ENCODE assay signal across 27 cellular contexts in the genomic region with DNA sequence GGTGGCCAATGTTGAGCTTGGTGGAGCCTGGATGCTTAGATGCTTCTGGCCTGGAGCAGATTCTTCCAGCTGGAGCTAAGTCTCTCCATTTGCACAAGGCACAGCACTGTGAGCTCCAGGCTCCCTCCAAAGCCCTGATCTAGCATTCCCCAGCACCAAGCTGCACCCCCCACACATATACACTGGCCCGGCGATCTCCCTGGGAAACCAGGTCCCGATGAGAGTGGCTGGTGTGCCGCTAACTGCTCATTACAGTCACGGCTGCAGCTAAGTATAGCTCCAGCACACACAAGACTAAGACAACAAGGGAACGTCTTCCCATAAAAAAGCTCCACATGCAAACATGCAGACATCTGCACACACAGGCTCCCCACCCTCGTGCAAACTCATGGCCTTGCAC. TPM values are rescaled to one million over a fixed set of nuclear protein-coding genes. Genes with fewer than 3 reads are reported as not detected.
DNase-seq lines count a peak whose midpoint lies in the region; ATAC-seq, FAIRE-seq and TF ChIP-seq lines count a peak whose summit lies in the region.
"Had no signal": no experiment of that assay in that cellular context is flagged by ENCODE, and none has a peak within 500 bp of the region (broad histone marks: within the 10 kb centered on the region; RNA-seq: fewer than 3 reads in every experiment).

No MANE protein-coding gene starts in this region.

- no peak for TF ChIP-seq CTCF in heart left ventricle (IDR thresholded peaks at IDR 0.05)
- TF ChIP-seq CTCF in left ventricle myocardium inferior (IDR thresholded peaks at IDR 0.05; ENCODE audit: borderline replicate concordance) = no peak
- TF ChIP-seq CTCF in HepG2 (CRISPR knock-in tag; IDR thresholded peaks at IDR 0.05) = no peak
- TF ChIP-seq CTCF in spleen (IDR thresholded peaks at IDR 0.05 in 8 of 11, conservative IDR thresholded peaks at IDR 0.05 in 3 of 11) = no peak

- H3K36me3 Mint-ChIP-seq in activated T-helper 17 cell treated with anti-CD3 and anti-CD28 coated beads, Interleukin-2, amount 50 U/mL, for 72 hours (ENCODE audit: low read depth) = no peaks in the 10 kb centered on the region

- CTCF ChIA-PET in HepG2 (lab: Yijun Ruan, JAX; ENCODE audit: low intra/inter-chr PET ratio, low total read pairs) = no interaction called here

- H3K36me3 ChIP-seq in heart left ventricle = no peaks in the 10 kb centered on the region
- H3K36me3 ChIP-seq in left ventricle myocardium inferior = no peaks in the 10 kb centered on the region
- H3K36me3 ChIP-seq in HepG2 (replicated peaks in 1 of 2; ENCODE audit: control insufficient read depth in 1 of 2, insufficient read depth in 2 of 2, low read length in 2 of 2) = no peaks in the 10 kb centered on the region
- H3K36me3 ChIP-seq in spleen = no peaks in the 10 kb centered on the region
- H3K36me3 ChIP-seq: HAP-1, MG63 had no signal

- no peak overlapping the region for H3K9ac ChIP-seq in HepG2 (ENCODE audit: insufficient read depth, low read depth, low read length)
- H3K9ac ChIP-seq: SK-N-SH had no signal

- DNase-seq in heart left ventricle = peak in 3 of 5 donors; percentile 0 to 50 (median 11)
- DNase-seq in left ventricle myocardium inferior = no peak
- DNase-seq in NCI-H69 (lab: John Stamatoyannopoulos, UW) = peak; percentile 19
- DNase-seq in HepG2 (ENCODE audit: low spot score) = no peak
- DNase-seq in spleen = peak; percentile 40
- DNase-seq in activated CD4-positive, alpha-beta T cell treated with anti-CD3 and anti-CD28 coated beads for 1 hour = no peak
- DNase-seq: COR-L47; DMS 273 treated with DMSO at 0.1 percent for 48 hours; DND-41; Kasumi-1; MG63; NCI-H1048; NCI-H2081; NCI-H226; NCI-H524 treated with DMSO at 0.1 percent for 48 hours; NK-92 treated with Interleukin-12 subunit alpha and Interleukin-12 subunit beta, amount 100 ng/mL, for 24 hours; SHP77 treated with DMSO at 0.1 percent for 48 hours; SK-N-SH had no signal

- no peak overlapping the region for H3K4me2 ChIP-seq in HepG2 (ENCODE audit: low read depth, low read length)
- H3K4me2 ChIP-seq: SK-N-SH had no signal

- no peak for TF ChIP-seq EP300 in HepG2 (IDR thresholded peaks at IDR 0.05; ENCODE audit: low read depth in 2 of 2, low read length in 2 of 2)
- no peak for TF ChIP-seq EP300 in HepG2 (CRISPR knock-in tag; IDR thresholded peaks at IDR 0.05; ENCODE audit: borderline replicate concordance)

- BruUV-seq in HepG2 (replicated peaks; lab: Mats Ljungman, UMichigan) = no TSS peak

- no peak overlapping the region for H3K27ac ChIP-seq in heart left ventricle
- no peak overlapping the region for H3K27ac ChIP-seq in left ventricle myocardium inferior (replicated peaks)
- H3K27ac ChIP-seq in HepG2 (ENCODE audit: extremely low read length, insufficient read depth, low read length) = no peak overlapping the region
- no peak overlapping the region for H3K27ac ChIP-seq in spleen
- H3K27ac ChIP-seq: C4-2B, HL-60 had no signal

- TF ChIP-seq POLR2A in heart left ventricle (IDR thresholded peaks at IDR 0.05) (no peak), HepG2 (IDR thresholded peaks at IDR 0.05; ENCODE audit: insufficient read depth in 1 of 2, low read depth in 2 of 2, low read length in 2 of 2) (no peak), spleen (IDR thresholded peaks at IDR 0.05) (no peak)

- H3K27ac Mint-ChIP-seq in activated T-helper 17 cell treated with anti-CD3 and anti-CD28 coated beads, Interleukin-2, amount 50 U/mL, for 72 hours = no peak overlapping the region

- H3K27me3 Mint-ChIP-seq in activated T-helper 17 cell treated with anti-CD3 and anti-CD28 coated beads, Interleukin-2, amount 50 U/mL, for 72 hours = peaks cover 23% of the 10 kb centered on the region

- no peaks in the 10 kb centered on the region for H3K9me3 ChIP-seq in heart left ventricle
- H3K9me3 ChIP-seq in left ventricle myocardium inferior (replicated peaks) = no peaks in the 10 kb centered on the region
- H3K9me3 ChIP-seq in HepG2 (ENCODE audit: low read length) = no peaks in the 10 kb centered on the region
- no peaks in the 10 kb centered on the region for H3K9me3 ChIP-seq in spleen
- H3K9me3 ChIP-seq: HAP-1, MG63, SK-N-SH had no signal

- H4K20me1 ChIP-seq in HepG2 (ENCODE audit: insufficient read depth, low read length) = no peaks in the 10 kb centered on the region

- H3K4me1 ChIP-seq in heart left ventricle (peaks cover 0 to 9% (median 0%) of the 10 kb centered on the region in 12 donors), left ventricle myocardium inferior (peaks cover 10% of the 10 kb centered on the region), HepG2 (ENCODE audit: insufficient read depth, low read length) (peaks cover 29% of the 10 kb centered on the region), spleen (no peaks in the 10 kb centered on the region)
- H3K4me1 ChIP-seq: HAP-1 had no signal

- in situ Hi-C loops in HepG2 (cut with HindIII; ENCODE audit: extremely low pct_ligation_motif_present, low pct_unique_long_range_greater_than_20kb) = no loop called here

- H3K27me3 ChIP-seq in heart left ventricle = no peaks in the 10 kb centered on the region
- H3K27me3 ChIP-seq in left ventricle myocardium inferior (ENCODE audit: low read depth) = peaks cover 28% of the 10 kb centered on the region
- H3K27me3 ChIP-seq in HepG2 (ENCODE audit: control insufficient read depth in 1 of 2, insufficient read depth in 2 of 2, low read length in 2 of 2) = peaks cover 4 to 15% of the 10 kb centered on the region in 2 experiments; a peak in 2 of 5 replicates
- H3K27me3 ChIP-seq in spleen (replicated peaks in 1 of 7) = peaks cover 0 to 39% (median 0%) of the 10 kb centered on the region in 7 donors
- H3K27me3 ChIP-seq: MG63 had no signal

- H2AFZ ChIP-seq in HepG2 (ENCODE audit: low read length) = no peak overlapping the region

- no peak overlapping the region for H3K4me3 Mint-ChIP-seq in activated T-helper 17 cell treated with anti-CD3 and anti-CD28 coated beads, Interleukin-2, amount 50 U/mL, for 72 hours

- TF ChIP-seq RAD21 in HepG2 (CRISPR knock-in tag; IDR thresholded peaks at IDR 0.05) = no peak

- no peaks in the 10 kb centered on the region for H3K79me2 ChIP-seq in HepG2 (ENCODE audit: insufficient read depth, low read length)

- ATAC-seq in heart left ventricle (no peak), HepG2 (peak; percentile 21), GM21526 (IDR thresholded peaks at IDR 0.05; ENCODE audit: low FRiP score, unreplicated experiment) (no peak)
- no peak for ATAC-seq in activated T-helper 17 cell treated with anti-CD3 and anti-CD28 coated beads, Interleukin-2, amount 50 U/mL, for 72 hours (replicated peaks)

- no peak overlapping the region for H3K4me3 ChIP-seq in heart left ventricle
- H3K4me3 ChIP-seq in left ventricle myocardium inferior = no peak overlapping the region
- H3K4me3 ChIP-seq in HepG2 (replicated peaks in 1 of 3; ENCODE audit: insufficient read depth in 1 of 3, low read depth in 2 of 3, low read length in 3 of 3) = no peak overlapping the region
- no peak overlapping the region for H3K4me3 ChIP-seq in spleen
- H3K4me3 ChIP-seq: HAP-1, MG63 had no signal

- WGBS in heart left ventricle, 4 donors = 72 to 80% (median 75%) methylated on average over 7 of the region's 7 CpGs
- WGBS in HepG2 (ENCODE audit: low lambda C conversion rate) = 28% methylated on average over 7 of the region's 7 CpGs
- WGBS in spleen, 5 donors = 72 to 90% (median 85%) methylated on average over 6 to 7 of the region's 7 CpGs

- POLR2A ChIA-PET in HepG2 (lab: Yijun Ruan, JAX) = no interaction called here

- intact Hi-C loops in heart left ventricle (cut with DNase I) (no loop called here), left ventricle myocardium inferior (cut with micrococcal nuclease) (no loop called here), HepG2 (cut with micrococcal nuclease; ENCODE audit: unreplicated experiment) (no loop called here), spleen (cut with DNase I; ENCODE audit: low total_unique reads) (no loop called here)

- H3K4me1 Mint-ChIP-seq in activated T-helper 17 cell treated with anti-CD3 and anti-CD28 coated beads, Interleukin-2, amount 50 U/mL, for 72 hours = no peaks in the 10 kb centered on the region

- no peaks in the 10 kb centered on the region for H3K9me3 Mint-ChIP-seq in activated T-helper 17 cell treated with anti-CD3 and anti-CD28 coated beads, Interleukin-2, amount 50 U/mL, for 72 hours

- no peak for FAIRE-seq in HepG2 (lab: Jason Lieb, UNC)
- FAIRE-seq: RCC 7860 had no signal

RNA-seq across cellular contexts. Expression of a gene that starts 17.6 kb away (rescaled TPM):
- under 1 TPM in 3 of 9 donors, not detected in 6; 0.02 to 0.25 (median 0.05) TPM for total RNA-seq in heart left ventricle
- not detected for polyA plus RNA-seq in heart left ventricle
- not detected for total RNA-seq in left ventricle myocardium inferior
- 0.03 and 0.04 TPM in 2 replicates for total RNA-seq in HepG2 (2016; rRNA removed; fragmentation: Illumina TruSeq; extraction: Trizol)
- not detected in 2 replicates for total RNA-seq in HepG2 (2016; cell fraction: cytosol; rRNA removed; fragmentation: Illumina TruSeq; extraction: Trizol; ENCODE audit: low read depth)
- 0.04 and 0.06 TPM in 2 replicates for total RNA-seq in HepG2 (2016; cell fraction: insoluble cytoplasmic fraction; rRNA removed; fragmentation: Illumina TruSeq; extraction: Trizol)
- total RNA-seq in HepG2 (2016; cell fraction: membrane; rRNA removed; fragmentation: Illumina TruSeq; extraction: Trizol) = 0.03 and 0.10 TPM in 2 replicates
- 0.34 and 0.38 TPM in 2 replicates for total RNA-seq in HepG2 (2016; cell fraction: nucleus; rRNA removed; fragmentation: Illumina TruSeq; extraction: Trizol)
- 0.01 TPM in 1 of 2 replicates, not detected in the other for polyA plus RNA-seq in HepG2 (2011; rRNA removed)
- polyA plus RNA-seq in HepG2 (2011; cell fraction: cytosol; rRNA removed) = not detected in 2 replicates
- polyA plus RNA-seq in HepG2 (2011; cell fraction: nucleus; rRNA removed) = 0.16 and 0.19 TPM in 2 replicates
- 0.11 and 0.51 TPM in 2 replicates for polyA plus RNA-seq in HepG2 (2012)
- polyA plus RNA-seq in HepG2 (2016; cell fraction: cytosol; fragmentation: Illumina TruSeq; extraction: Trizol; ENCODE audit: low read depth) = 0.02 TPM in 1 of 2 replicates, not detected in the other
- 0.07 TPM in 1 of 2 replicates, not detected in the other for polyA plus RNA-seq in HepG2 (2016; cell fraction: insoluble cytoplasmic fraction; fragmentation: Illumina TruSeq; extraction: Trizol; ENCODE audit: low read depth)
- polyA plus RNA-seq in HepG2 (2016; cell fraction: membrane; fragmentation: Illumina TruSeq; extraction: Trizol; ENCODE audit: low read depth) = 0.02 TPM in 1 of 2 replicates, not detected in the other
- 0.36 and 0.99 TPM in 2 replicates for polyA plus RNA-seq in HepG2 (2016; cell fraction: nucleus; fragmentation: Illumina TruSeq; extraction: Trizol; ENCODE audit: insufficient read depth, low read depth)
- polyA minus RNA-seq in HepG2 (2011; rRNA and poly(A)+ RNA removed; ENCODE audit: low replicate concordance) = not detected in 2 replicates
- polyA minus RNA-seq in HepG2 (2011; cell fraction: cytosol; rRNA and poly(A)+ RNA removed) = not detected in 2 replicates
- 0.39 and 0.50 TPM in 2 replicates for polyA minus RNA-seq in HepG2 (2011; cell fraction: nucleus; rRNA and poly(A)+ RNA removed)
- not detected for total RNA-seq in spleen
- not detected for polyA plus RNA-seq in spleen
- total RNA-seq in activated T-helper 17 cell treated with anti-CD3 and anti-CD28 coated beads, Interleukin-2, amount 50 U/mL, for 72 hours = not detected
- total RNA-seq: OCI-LY7 had no signal

RNA-seq across cellular contexts. Expression of a gene that starts 32.8 kb away (rescaled TPM):
- total RNA-seq in heart left ventricle (not detected), left ventricle myocardium inferior (not detected), HepG2 (2016; rRNA removed; fragmentation: Illumina TruSeq; extraction: Trizol) (not detected in 2 replicates), spleen (not detected)
- polyA plus RNA-seq in heart left ventricle (not detected), HepG2 (2011; rRNA removed) (not detected in 2 replicates), spleen (under 1 TPM in 1 of 3 donors, not detected in 2; 0.04 TPM)
- total RNA-seq in HepG2 (2016; cell fraction: cytosol; rRNA removed; fragmentation: Illumina TruSeq; extraction: Trizol; ENCODE audit: low read depth) = not detected in 2 replicates
- total RNA-seq in HepG2 (2016; cell fraction: insoluble cytoplasmic fraction; rRNA removed; fragmentation: Illumina TruSeq; extraction: Trizol) = not detected in 2 replicates
- not detected in 2 replicates for total RNA-seq in HepG2 (2016; cell fraction: membrane; rRNA removed; fragmentation: Illumina TruSeq; extraction: Trizol)
- not detected in 2 replicates for total RNA-seq in HepG2 (2016; cell fraction: nucleus; rRNA removed; fragmentation: Illumina TruSeq; extraction: Trizol)
- not detected in 2 replicates for polyA plus RNA-seq in HepG2 (2011; cell fraction: cytosol; rRNA removed)
- polyA plus RNA-seq in HepG2 (2011; cell fraction: nucleus; rRNA removed) = not detected in 2 replicates
- polyA plus RNA-seq in HepG2 (2012) = not detected in 2 replicates
- polyA plus RNA-seq in HepG2 (2016; cell fraction: cytosol; fragmentation: Illumina TruSeq; extraction: Trizol; ENCODE audit: low read depth) = not detected in 2 replicates
- not detected in 2 replicates for polyA plus RNA-seq in HepG2 (2016; cell fraction: insoluble cytoplasmic fraction; fragmentation: Illumina TruSeq; extraction: Trizol; ENCODE audit: low read depth)
- polyA plus RNA-seq in HepG2 (2016; cell fraction: membrane; fragmentation: Illumina TruSeq; extraction: Trizol; ENCODE audit: low read depth) = not detected in 2 replicates
- polyA plus RNA-seq in HepG2 (2016; cell fraction: nucleus; fragmentation: Illumina TruSeq; extraction: Trizol; ENCODE audit: insufficient read depth, low read depth) = not detected in 2 replicates
- polyA minus RNA-seq in HepG2 (2011; rRNA and poly(A)+ RNA removed; ENCODE audit: low replicate concordance) = not detected in 2 replicates
- not detected in 2 replicates for polyA minus RNA-seq in HepG2 (2011; cell fraction: cytosol; rRNA and poly(A)+ RNA removed)
- polyA minus RNA-seq in HepG2 (2011; cell fraction: nucleus; rRNA and poly(A)+ RNA removed) = not detected in 2 replicates
- not detected for total RNA-seq in activated T-helper 17 cell treated with anti-CD3 and anti-CD28 coated beads, Interleukin-2, amount 50 U/mL, for 72 hours
- total RNA-seq: G401, HT1080, OCI-LY7 had no signal
- polyA plus RNA-seq: SK-N-SH had no signal

Comparison
In these comparisons a context has a peak if more than half of its experiments do, and no peak if none do; other contexts are left out.
1. DNase-seq: peak in heart left ventricle (3 of 5), NCI-H69 (single experiment) and spleen (single experiment); none in left ventricle myocardium inferior (single experiment), HepG2 (single experiment) and activated CD4-positive, alpha-beta T cell treated with anti-CD3 and anti-CD28 coated beads for 1 hour (single experiment).